In the genomic region with DNA sequence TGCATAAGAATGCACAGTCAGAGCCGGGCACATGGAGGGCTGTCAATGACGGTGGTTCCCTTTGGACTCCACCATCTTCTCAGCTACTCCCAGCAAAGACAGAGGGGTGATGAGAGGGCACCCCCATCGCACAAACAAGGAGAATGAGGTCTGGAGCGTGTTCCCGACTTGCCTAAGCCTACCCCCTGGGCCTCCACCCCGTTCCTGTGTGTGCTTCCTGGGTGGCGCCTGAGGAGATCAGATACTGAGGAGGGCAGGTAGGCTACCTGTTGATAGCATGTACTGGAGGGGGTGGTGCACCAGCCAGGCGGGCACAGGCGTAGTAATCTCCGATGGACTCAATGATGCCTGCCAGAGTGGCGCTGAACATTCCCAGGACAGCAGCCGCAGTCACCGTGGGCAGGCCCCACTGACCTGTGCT, we compare ENCODE assay signal across 27 cellular contexts. TPM values are rescaled to one million over a fixed set of nuclear protein-coding genes. Genes with fewer than 3 reads are reported as not detected.
A peak's percentile ranks its signal among the peaks of the same experiment; 100 is the strongest.
DNase-seq lines count a peak whose midpoint lies in the region; FAIRE-seq and TF ChIP-seq lines count a peak whose summit lies in the region.
"Had no signal": no experiment of that assay in that cellular context is flagged by ENCODE, and none has a peak within 500 bp of the region (broad histone marks: within the 10 kb centered on the region; RNA-seq: fewer than 3 reads in every experiment).

No MANE protein-coding gene starts in this region.

- H3K79me2 ChIP-seq in H1 (ENCODE audit: control insufficient read depth in 1 of 2, insufficient read depth in 2 of 2, low read length in 2 of 2): no peaks in the 10 kb centered on the region

- no peaks in the 10 kb centered on the region for H3K23me2 ChIP-seq in H1 (ENCODE audit: low read depth, low read length)

- POLR2A ChIA-PET in HEK293 (lab: Yijun Ruan, JAX): no interaction called here
- POLR2A ChIA-PET in H1 (lab: Charles Lee; ENCODE audit: partially characterized antibody): interaction anchor here (0.8 to 3.9 kb wide), 8 partner anchors 9 to 93 kb away, joined by 3 to 13 read pairs (median 4); a partner anchor contains a TSS

- H3K9me3 ChIP-seq in HEK293 (ENCODE audit: control insufficient read depth, insufficient read depth, low read depth, low read length): no peaks in the 10 kb centered on the region
- H3K9me3 ChIP-seq in H1 (ENCODE audit: insufficient read depth in 2 of 2, low read depth in 1 of 2, low read length in 1 of 2): no peaks in the 10 kb centered on the region
- no peaks in the 10 kb centered on the region for H3K9me3 ChIP-seq in testis
- H3K9me3 ChIP-seq in BE2C: no peaks in the 10 kb centered on the region
- H3K9me3 ChIP-seq: ascending aorta, ovary, stomach had no signal

- H3K27ac ChIP-seq in HEK293 (ENCODE audit: extremely low read depth, low read depth, low read length): 0 out of 2 replicates have a peak overlapping the region, but pooled peaks have one; percentile 9
- H3K27ac ChIP-seq in H1 (ENCODE audit: low read depth, low read length): no peak overlapping the region
- no peak overlapping the region for H3K27ac ChIP-seq in testis
- H3K27ac ChIP-seq: 22Rv1, ascending aorta, ovary had no signal

- H2BK15ac ChIP-seq in H1 (ENCODE audit: low read length): no peak overlapping the region

- no peak overlapping the region for H3K4me2 ChIP-seq in H1 (ENCODE audit: insufficient read depth in 1 of 2, low read depth in 2 of 2, low read length in 2 of 2)

- no peak overlapping the region; a peak in 1 of 7 replicates for H3K9ac ChIP-seq in H1 (replicated peaks in 1 of 4; ENCODE audit: extremely low read depth in 1 of 4, low read depth in 3 of 4, low read length in 3 of 4)

- H3K27me3 ChIP-seq in H1 (replicated peaks in 1 of 4; ENCODE audit: control insufficient read depth in 3 of 4, extremely low read depth in 1 of 4, insufficient read depth in 3 of 4, low read length in 3 of 4) (no peaks in the 10 kb centered on the region), testis (no peaks in the 10 kb centered on the region), BE2C (no peaks in the 10 kb centered on the region)
- H3K27me3 ChIP-seq: ascending aorta, ovary, stomach had no signal

- no peak for TF ChIP-seq EP300 in H1 (IDR thresholded peaks at IDR 0.05; ENCODE audit: borderline replicate concordance in 1 of 2, low read depth in 2 of 2, low read length in 2 of 2)

- peak overlapping the region; percentile 55 for H4K91ac ChIP-seq in H1 (replicated peaks; ENCODE audit: insufficient read length, low read length)

- FAIRE-seq in H1 (lab: Jason Lieb, UNC): no peak
- FAIRE-seq: G401.6 had no signal

- TF ChIP-seq POLR2A in H1 (IDR thresholded peaks at IDR 0.05; ENCODE audit: control extremely low read depth in 1 of 2, low read depth in 2 of 2, low read length in 2 of 2) (no peak), testis (IDR thresholded peaks at IDR 0.05) (no peak)

- 93% methylated on average over 13 of the region's 13 CpGs; no CpG with 5 or more reads in 1 of the 2 experiments for WGBS in H1 (ENCODE audit: extremely low coverage in 1 of 2, insufficient coverage in 1 of 2, insufficient read length in 1 of 2, insufficient replicate concordance in 2 of 2, low coverage in 1 of 2, low lambda C conversion rate in 2 of 2, missing lambda C conversion rate in 1 of 2), 2 experiments
- WGBS in testis, 2 donors: 78 to 83% methylated on average over 8 to 13 of the region's 13 CpGs

- no peaks in the 10 kb centered on the region for H3K9me3 Mint-ChIP-seq in T-helper 1 cell treated with Interleukin-12 subunit alpha and Interleukin-12 subunit beta and Interleukin-4 antibody, amounts not matched to agents 30 μg/mL and 1 μg/mL, for 36 hours
- H3K9me3 Mint-ChIP-seq: activated naive CD4-positive, alpha-beta T cell treated with anti-CD3 and anti-CD28 coated beads, Interleukin-2, amount 50 U/mL, for 24 hours; CD4-positive, alpha-beta memory T cell; central memory CD8-positive, alpha-beta T cell; natural killer cell had no signal

- no peak overlapping the region for H4K8ac ChIP-seq in H1 (ENCODE audit: extremely low read depth, insufficient read depth, low read length)

- H2AFZ ChIP-seq in H1 (ENCODE audit: low read length): no peak overlapping the region

- no peak for TF ChIP-seq RAD21 in H1 (IDR thresholded peaks at IDR 0.05 in 1 of 2, conservative IDR thresholded peaks at IDR 0.05 in 1 of 2; ENCODE audit: low read depth in 2 of 2, low read length in 2 of 2)

- no peak overlapping the region for H2BK120ac ChIP-seq in H1 (replicated peaks; ENCODE audit: low read depth, low read length)

- H3K4me3 Mint-ChIP-seq in T-helper 1 cell treated with Interleukin-12 subunit alpha and Interleukin-12 subunit beta and Interleukin-4 antibody, amounts not matched to agents 30 μg/mL and 1 μg/mL, for 36 hours: no peak overlapping the region
- H3K4me3 Mint-ChIP-seq: activated naive CD4-positive, alpha-beta T cell treated with anti-CD3 and anti-CD28 coated beads, Interleukin-2, amount 50 U/mL, for 24 hours; CD4-positive, alpha-beta memory T cell; central memory CD8-positive, alpha-beta T cell; natural killer cell had no signal

- CTCF ChIA-PET in HEK293 (lab: Yijun Ruan, JAX): interaction anchor here (1.2 kb wide), 2 partner anchors 11 to 12 kb away, joined by 3 to 4 read pairs; no protein-coding TSS in a partner anchor
- CTCF ChIA-PET in H1 (lab: Charles Lee; ENCODE audit: partially characterized antibody): interaction anchor here (1.2 to 3.6 kb wide), 2 partner anchors 10 to 22 kb away, joined by 3 to 14 read pairs; no protein-coding TSS in a partner anchor

- no peak overlapping the region for H2BK12ac ChIP-seq in H1 (ENCODE audit: low read depth, low read length)

- peak overlapping the region; percentile 86; the same call in 1 of the 2 replicates for H2AK5ac ChIP-seq in H1 (ENCODE audit: low read depth, low read length)

- H3K56ac ChIP-seq in H1 (replicated peaks; ENCODE audit: insufficient read length, low read depth, low read length): no peak overlapping the region

- peaks cover 7% of the 10 kb centered on the region for H3K4me1 Mint-ChIP-seq in T-helper 1 cell treated with Interleukin-12 subunit alpha and Interleukin-12 subunit beta and Interleukin-4 antibody, amounts not matched to agents 30 μg/mL and 1 μg/mL, for 36 hours (ENCODE audit: low read depth)
- H3K4me1 Mint-ChIP-seq: central memory CD8-positive, alpha-beta T cell had no signal

- TF ChIP-seq CTCF in HEK293 (tag by site-specific recombination; IDR thresholded peaks at IDR 0.05) (no peak), H1 (IDR thresholded peaks at IDR 0.05; ENCODE audit: control extremely low read depth in 1 of 3, insufficient read depth in 1 of 3, low read depth in 1 of 3, low read length in 3 of 3) (no peak), testis (IDR thresholded peaks at IDR 0.05) (no peak), BE2C (IDR thresholded peaks at IDR 0.05; ENCODE audit: low read depth, low read length) (no peak)

- H3K14ac ChIP-seq in H1 (ENCODE audit: insufficient read length): no peak overlapping the region

- peaks cover 7% of the 10 kb centered on the region for H3K36me3 Mint-ChIP-seq in T-helper 1 cell treated with Interleukin-12 subunit alpha and Interleukin-12 subunit beta and Interleukin-4 antibody, amounts not matched to agents 30 μg/mL and 1 μg/mL, for 36 hours (ENCODE audit: low read depth)
- H3K36me3 Mint-ChIP-seq: activated naive CD4-positive, alpha-beta T cell treated with anti-CD3 and anti-CD28 coated beads, Interleukin-2, amount 50 U/mL, for 24 hours; natural killer cell had no signal

- DNase-seq in T-helper 1 cell (no peak), H1 (ENCODE audit: low read depth in 1 of 2, low spot score in 2 of 2) (no peak), posterior vena cava (ENCODE audit: low spot score) (peak; percentile 60), testis (no peak), NCI-H2029 (lab: John Stamatoyannopoulos, UW) (no peak), BE2C (no peak)
- DNase-seq: activated CD4-positive, alpha-beta T cell treated with anti-CD3 and anti-CD28 coated beads for 4 hours; activated T-cell treated with anti-CD3 and anti-CD28 coated beads, Interleukin-2, amount 50 U/mL, for 48 hours; CD4-positive, alpha-beta memory T cell; DMS153; GOT3; Kasumi-1; natural killer cell; NCI-H1694; NCI-H524 treated with DMSO at 0.1 percent for 48 hours; stomach; T-helper 17 cell had no signal

- H3K4ac ChIP-seq in H1 (replicated peaks; ENCODE audit: insufficient read length, low read depth, low read length): no peak overlapping the region

- H3K4me3 ChIP-seq in HEK293 (ENCODE audit: low read depth, low read length): no peak overlapping the region
- no peak overlapping the region for H3K4me3 ChIP-seq in H1 (ENCODE audit: extremely low read depth in 1 of 4, insufficient read depth in 2 of 4, low read depth in 3 of 4, low read length in 4 of 4)
- no peak overlapping the region for H3K4me3 ChIP-seq in testis
- no peak overlapping the region for H3K4me3 ChIP-seq in BE2C (ENCODE audit: low read depth, low read length)
- H3K4me3 ChIP-seq: ascending aorta, ovary, stomach had no signal

- intact Hi-C loops in posterior vena cava (cut with DNase I): no loop called here
- intact Hi-C loops in testis (cut with DNase I; ENCODE audit: low total_unique reads): no loop called here

- H3K18ac ChIP-seq in H1 (ENCODE audit: extremely low read depth, low read length): no peak overlapping the region

- H4K5ac ChIP-seq in H1 (ENCODE audit: insufficient read length, low read depth, low read length): no peak overlapping the region

- no peaks in the 10 kb centered on the region for H3K27me3 Mint-ChIP-seq in T-helper 1 cell treated with Interleukin-12 subunit alpha and Interleukin-12 subunit beta and Interleukin-4 antibody, amounts not matched to agents 30 μg/mL and 1 μg/mL, for 36 hours (ENCODE audit: low read depth)
- H3K27me3 Mint-ChIP-seq: activated naive CD4-positive, alpha-beta T cell treated with anti-CD3 and anti-CD28 coated beads, Interleukin-2, amount 50 U/mL, for 24 hours; CD4-positive, alpha-beta memory T cell; central memory CD8-positive, alpha-beta T cell; T-helper 17 cell had no signal

- H2BK20ac ChIP-seq in H1 (ENCODE audit: low read length): no peak overlapping the region

- H3K23ac ChIP-seq in H1 (ENCODE audit: insufficient read length): no peak overlapping the region

- H2BK5ac ChIP-seq in H1 (ENCODE audit: low read depth, low read length): 0 out of 2 replicates have a peak overlapping the region, but pooled peaks have one; percentile 21

- H3K79me1 ChIP-seq in H1 (ENCODE audit: low read depth, low read length): peaks cover 2% of the 10 kb centered on the region; the same call in 1 of the 2 replicates

- H4K20me1 ChIP-seq in H1 (replicated peaks in 1 of 2; ENCODE audit: control insufficient read depth in 1 of 2, insufficient read depth in 2 of 2, low read length in 2 of 2): peaks cover 0 to 5% of the 10 kb centered on the region in 2 experiments

- H3K36me3 ChIP-seq in HEK293 (ENCODE audit: control insufficient read depth in 2 of 2, insufficient read depth in 1 of 2, low read length in 2 of 2) (peaks cover 0 to 7% of the 10 kb centered on the region in 2 experiments; a peak in 2 of 3 replicates), H1 (ENCODE audit: control insufficient read depth in 2 of 4, insufficient read depth in 4 of 4, low read length in 3 of 4) (no peaks in the 10 kb centered on the region), testis (ENCODE audit: low read depth, missing control alignments) (no peaks in the 10 kb centered on the region), BE2C (no peaks in the 10 kb centered on the region)
- H3K36me3 ChIP-seq: ascending aorta, ovary had no signal

- peak overlapping the region; percentile 38 for H3K27ac Mint-ChIP-seq in T-helper 1 cell treated with Interleukin-12 subunit alpha and Interleukin-12 subunit beta and Interleukin-4 antibody, amounts not matched to agents 30 μg/mL and 1 μg/mL, for 36 hours
- H3K27ac Mint-ChIP-seq: activated naive CD4-positive, alpha-beta T cell treated with anti-CD3 and anti-CD28 coated beads, Interleukin-2, amount 50 U/mL, for 24 hours; natural killer cell; T-helper 17 cell had no signal

- H3K4me1 ChIP-seq in HEK293 (ENCODE audit: control insufficient read depth, insufficient read depth, low read length) (no peaks in the 10 kb centered on the region), H1 (replicated peaks in 1 of 4; ENCODE audit: control insufficient read depth in 3 of 4, insufficient read depth in 4 of 4, low read length in 3 of 4) (peaks cover 0 to 11% (median 0%) of the 10 kb centered on the region in 4 experiments; a peak in 2 of 7 replicates), testis (no peaks in the 10 kb centered on the region), BE2C (peaks cover 11% of the 10 kb centered on the region)
- H3K4me1 ChIP-seq: ascending aorta had no signal

RNA-seq across cellular contexts. Expression of a gene that starts 4.1 kb away (rescaled TPM):
- total RNA-seq in H1 (2021; fragmentation: NEBNext Ultra II Directional; extraction: Animal tissue kit (Norgen Biotek cat#: 25700)): not detected in 2 replicates
- 0.03 TPM in 1 of 2 replicates, not detected in the other for polyA plus RNA-seq in H1 (2011; rRNA removed)
- not detected for polyA plus RNA-seq in H1 (2011; cell fraction: cytosol; rRNA removed)
- polyA plus RNA-seq in H1 (2011; cell fraction: nucleus; rRNA removed): 0.16 TPM
- 0.12 to 0.50 TPM (median 0.24 TPM) in 4 replicates for polyA plus RNA-seq in H1 (2012, experiment 1 of 2)
- polyA plus RNA-seq in H1 (2012, experiment 2 of 2): not detected
- not detected for polyA plus RNA-seq in H1 (2013, experiment 1 of 2)
- not detected for polyA plus RNA-seq in H1 (2013, experiment 2 of 2)
- not detected in 2 replicates for polyA minus RNA-seq in H1 (2011; rRNA and poly(A)+ RNA removed)
- polyA minus RNA-seq in H1 (2011; cell fraction: cytosol; rRNA and poly(A)+ RNA removed): not detected
- polyA minus RNA-seq in H1 (2011; cell fraction: nucleus; rRNA and poly(A)+ RNA removed): not detected
- not detected for total RNA-seq in posterior vena cava
- total RNA-seq in testis: not detected
- polyA plus RNA-seq in testis (ENCODE audit: insufficient read depth, low read depth, low replicate concordance): 0.34 TPM
- polyA plus RNA-seq in BE2C (2012; ENCODE audit: insufficient read depth, insufficient read length, low read depth): not detected
- total RNA-seq: ascending aorta; CD4-positive, alpha-beta memory T cell; dermis microvascular lymphatic vessel endothelial cell; natural killer cell; SK-MEL-5; T-helper 17 cell had no signal
- polyA plus RNA-seq: CD4-positive, alpha-beta memory T cell; stomach had no signal

RNA-seq across cellular contexts. Expression of a gene that starts 10.8 kb away (rescaled TPM):
- 0.47 TPM in 1 of 2 replicates, not detected in the other for total RNA-seq in H1 (2021; fragmentation: NEBNext Ultra II Directional; extraction: Animal tissue kit (Norgen Biotek cat#: 25700))
- polyA plus RNA-seq in H1 (2011; rRNA removed) (0.39 and 0.71 TPM in 2 replicates), testis (ENCODE audit: insufficient read depth, low read depth, low replicate concordance) (6.0 TPM)
- polyA plus RNA-seq in H1 (2011; cell fraction: cytosol; rRNA removed): 0.84 TPM
- polyA plus RNA-seq in H1 (2011; cell fraction: nucleus; rRNA removed): 1.2 TPM
- 0.33 to 0.95 TPM (median 0.37 TPM) in 3 of 4 replicates, not detected in the other for polyA plus RNA-seq in H1 (2012, experiment 1 of 2)
- polyA plus RNA-seq in H1 (2012, experiment 2 of 2): 0.31 TPM
- polyA plus RNA-seq in H1 (2013, experiment 1 of 2): 0.47 TPM
- 0.13 TPM for polyA plus RNA-seq in H1 (2013, experiment 2 of 2)
- 0.69 TPM in 1 of 2 replicates, not detected in the other for polyA minus RNA-seq in H1 (2011; rRNA and poly(A)+ RNA removed)
- not detected for polyA minus RNA-seq in H1 (2011; cell fraction: cytosol; rRNA and poly(A)+ RNA removed)
- 0.90 TPM for polyA minus RNA-seq in H1 (2011; cell fraction: nucleus; rRNA and poly(A)+ RNA removed)
- total RNA-seq in posterior vena cava (1 to 10 TPM; 1.0 TPM), testis (under 1 TPM; 0.31 to 0.94 TPM)
- 0.42 TPM for polyA plus RNA-seq in BE2C (2012; ENCODE audit: insufficient read depth, insufficient read length, low read depth)
- total RNA-seq: dermis microvascular lymphatic vessel endothelial cell, SK-MEL-5 had no signal

RNA-seq across cellular contexts. Expression of a gene that starts 16.0 kb away (rescaled TPM):
- 3.1 and 3.3 TPM in 2 replicates for total RNA-seq in H1 (2021; fragmentation: NEBNext Ultra II Directional; extraction: Animal tissue kit (Norgen Biotek cat#: 25700))
- polyA plus RNA-seq in H1 (2011; rRNA removed) (0.89 and 1.9 TPM in 2 replicates), testis (ENCODE audit: insufficient read depth, low read depth, low replicate concordance) (1.5 TPM)
- polyA plus RNA-seq in H1 (2011; cell fraction: cytosol; rRNA removed): 1.5 TPM
- 2.0 TPM for polyA plus RNA-seq in H1 (2011; cell fraction: nucleus; rRNA removed)
- 1.7 to 2.4 TPM (median 2.3 TPM) in 4 replicates for polyA plus RNA-seq in H1 (2012, experiment 1 of 2)
- polyA plus RNA-seq in H1 (2012, experiment 2 of 2): 2.1 TPM
- polyA plus RNA-seq in H1 (2013, experiment 1 of 2): 1.8 TPM
- 1.7 TPM for polyA plus RNA-seq in H1 (2013, experiment 2 of 2)
- 0.44 and 0.73 TPM in 2 replicates for polyA minus RNA-seq in H1 (2011; rRNA and poly(A)+ RNA removed)
- polyA minus RNA-seq in H1 (2011; cell fraction: cytosol; rRNA and poly(A)+ RNA removed): 1.3 TPM
- 2.4 TPM for polyA minus RNA-seq in H1 (2011; cell fraction: nucleus; rRNA and poly(A)+ RNA removed)
- total RNA-seq in posterior vena cava (1 to 10 TPM; 4.4 to 8.9 TPM), testis (1 to 10 TPM; 2.7 to 3.6 TPM)
- polyA plus RNA-seq in BE2C (2012; ENCODE audit: insufficient read depth, insufficient read length, low read depth): 1.9 TPM

RNA-seq across cellular contexts. Expression of a gene that starts 24.9 kb away (rescaled TPM):
- 9.4 and 11.6 TPM in 2 replicates for total RNA-seq in H1 (2021; fragmentation: NEBNext Ultra II Directional; extraction: Animal tissue kit (Norgen Biotek cat#: 25700))
- polyA plus RNA-seq in H1 (2011; rRNA removed): 4.4 and 5.8 TPM in 2 replicates
- polyA plus RNA-seq in H1 (2011; cell fraction: cytosol; rRNA removed): 12.5 TPM
- polyA plus RNA-seq in H1 (2011; cell fraction: nucleus; rRNA removed): 5.7 TPM
- 17.4 to 22.5 TPM (median 18.6 TPM) in 4 replicates for polyA plus RNA-seq in H1 (2012, experiment 1 of 2)
- polyA plus RNA-seq in H1 (2012, experiment 2 of 2): 20.0 TPM
- polyA plus RNA-seq in H1 (2013, experiment 1 of 2): 12.3 TPM
- polyA plus RNA-seq in H1 (2013, experiment 2 of 2): 12.3 TPM
- polyA minus RNA-seq in H1 (2011; rRNA and poly(A)+ RNA removed): 5.5 and 6.6 TPM in 2 replicates
- polyA minus RNA-seq in H1 (2011; cell fraction: cytosol; rRNA and poly(A)+ RNA removed): 8.6 TPM
- polyA minus RNA-seq in H1 (2011; cell fraction: nucleus; rRNA and poly(A)+ RNA removed): 7.0 TPM
- 1 to 10 TPM; 1.9 to 2.6 TPM for total RNA-seq in posterior vena cava
- 10 to 100 TPM; 45.2 to 94.6 TPM for total RNA-seq in testis
- polyA plus RNA-seq in testis (ENCODE audit: insufficient read depth, low read depth, low replicate concordance): 185 TPM
- 4.8 TPM for polyA plus RNA-seq in BE2C (2012; ENCODE audit: insufficient read depth, insufficient read length, low read depth)
- total RNA-seq: ascending aorta had no signal

RNA-seq across cellular contexts. Expression of a gene that starts 37.3 kb away (rescaled TPM):
- total RNA-seq in H1 (2021; fragmentation: NEBNext Ultra II Directional; extraction: Animal tissue kit (Norgen Biotek cat#: 25700)): 157 and 162 TPM in 2 replicates
- polyA plus RNA-seq in H1 (2011; rRNA removed) (68.8 and 87.6 TPM in 2 replicates), testis (ENCODE audit: insufficient read depth, low read depth, low replicate concordance) (297 TPM)
- polyA plus RNA-seq in H1 (2011; cell fraction: cytosol; rRNA removed): 136 TPM
- polyA plus RNA-seq in H1 (2011; cell fraction: nucleus; rRNA removed): 27.6 TPM
- polyA plus RNA-seq in H1 (2012, experiment 1 of 2): 124 to 174 TPM (median 156 TPM) in 4 replicates
- polyA plus RNA-seq in H1 (2012, experiment 2 of 2): 26.4 TPM
- 144 TPM for polyA plus RNA-seq in H1 (2013, experiment 1 of 2)
- polyA plus RNA-seq in H1 (2013, experiment 2 of 2): 149 TPM
- 38.5 and 41.9 TPM in 2 replicates for polyA minus RNA-seq in H1 (2011; rRNA and poly(A)+ RNA removed)
- 72.4 TPM for polyA minus RNA-seq in H1 (2011; cell fraction: cytosol; rRNA and poly(A)+ RNA removed)
- 45.9 TPM for polyA minus RNA-seq in H1 (2011; cell fraction: nucleus; rRNA and poly(A)+ RNA removed)
- total RNA-seq in posterior vena cava (10 to 100 TPM; 67.6 to 75.4 TPM), testis (100 to 1,000 TPM; 142 to 150 TPM)
- polyA plus RNA-seq in BE2C (2012; ENCODE audit: insufficient read depth, insufficient read length, low read depth): 185 TPM
